In genomic region chr18:35291166-35291565, GRCh38 we compare ENCODE assay signal across 8 cellular contexts. TPM values are rescaled to one million over a fixed set of nuclear protein-coding genes. Genes with fewer than 3 reads are reported as not detected.
A peak's percentile ranks its signal among the peaks of the same experiment; 100 is the strongest.
DNase-seq lines count a peak whose midpoint lies in the region; FAIRE-seq and TF ChIP-seq lines count a peak whose summit lies in the region.

No MANE protein-coding gene starts in this region.

- H3K4me3 ChIP-seq in AG04450 (ENCODE audit: low read depth, low read length): peak overlapping the region; percentile 89
- peak overlapping the region; percentile 90 for H3K4me3 ChIP-seq in HUES64 (ENCODE audit: low read length)
- H3K4me3 ChIP-seq in bronchial epithelial cell (ENCODE audit: low read depth, low read length): peak overlapping the region; percentile 67
- peak overlapping the region; percentile 82 to 99 for H3K4me3 ChIP-seq in muscle layer of duodenum (ENCODE audit: low read depth in 1 of 2, low read length in 2 of 2)

- peaks cover 3% of the 10 kb centered on the region for H3K9me3 ChIP-seq in AG04450 (ENCODE audit: control insufficient read depth, insufficient read depth, low read length)
- peaks cover 19% of the 10 kb centered on the region for H3K9me3 ChIP-seq in HUES64 (ENCODE audit: insufficient read depth, low read depth, low read length)
- no peaks in the 10 kb centered on the region for H3K9me3 ChIP-seq in muscle layer of duodenum (ENCODE audit: control insufficient read depth in 1 of 2, low read length in 2 of 2)

- H3K27me3 ChIP-seq in AG04450 (ENCODE audit: control insufficient read depth, insufficient read depth, low read length) (no peaks in the 10 kb centered on the region), HUES64 (ENCODE audit: insufficient read depth, low read length) (no peaks in the 10 kb centered on the region), bronchial epithelial cell (ENCODE audit: control insufficient read depth, insufficient read depth, low read length) (no peaks in the 10 kb centered on the region), muscle layer of duodenum (ENCODE audit: low read depth, low read length) (no peaks in the 10 kb centered on the region)

- TF ChIP-seq CTCF in AG04450 (IDR thresholded peaks at IDR 0.05; ENCODE audit: low read depth, low read length) (no peak), bronchial epithelial cell (IDR thresholded peaks at IDR 0.05; ENCODE audit: insufficient read depth, low read length, severe bottlenecking) (no peak)

- CTCF ChIA-PET in AG04450 (lab: Charles Lee): no interaction called here

- no peaks in the 10 kb centered on the region for H3K4me1 ChIP-seq in HUES64 (ENCODE audit: insufficient read depth, low read length)
- peaks cover 10 to 14% of the 10 kb centered on the region in 2 donors for H3K4me1 ChIP-seq in muscle layer of duodenum (ENCODE audit: control insufficient read depth in 1 of 2, insufficient read depth in 2 of 2, low read length in 2 of 2)

- H3K27ac ChIP-seq in AG04450 (ENCODE audit: low read depth, low read length) (no peak overlapping the region), HUES64 (ENCODE audit: low read depth, low read length) (no peak overlapping the region), muscle layer of duodenum (ENCODE audit: low read length) (no peak overlapping the region)

- no peak for FAIRE-seq in bronchial epithelial cell (lab: Jason Lieb, UNC)

- peak overlapping the region; percentile 90; the same call in 1 of the 2 replicates for H3K9ac ChIP-seq in HUES64 (ENCODE audit: low read depth, low read length)

- peaks cover 22% of the 10 kb centered on the region for H3K36me3 ChIP-seq in HUES64 (ENCODE audit: insufficient read depth, low read length)
- peaks cover 5% of the 10 kb centered on the region for H3K36me3 ChIP-seq in bronchial epithelial cell (ENCODE audit: control insufficient read depth, insufficient read depth, low read length)
- H3K36me3 ChIP-seq in muscle layer of duodenum (ENCODE audit: control insufficient read depth in 1 of 2, insufficient read depth in 2 of 2, low read length in 2 of 2): peaks cover 11 to 23% of the 10 kb centered on the region in 2 donors

- WGBS in HUES64: 96% methylated on average over 2 of the region's 2 CpGs

- POLR2A ChIA-PET in AG04450 (lab: Yijun Ruan, JAX): no interaction called here

- DNase-seq in AG04450 (ENCODE audit: low read depth, low spot score) (no peak), bronchial epithelial cell (ENCODE audit: low read depth) (no peak), NCI-H1092 treated with DMSO at 0.1 percent for 48 hours (lab: John Stamatoyannopoulos, UW) (no peak), NCI-H510A (lab: John Stamatoyannopoulos, UW) (no peak), NCI-H526 (lab: John Stamatoyannopoulos, UW) (no peak), NCI-H524 treated with DMSO at 0.1 percent for 48 hours (lab: John Stamatoyannopoulos, UW) (no peak)

RNA-seq across cellular contexts. Expression of gene ZSCAN30, which starts 1.1 kb away (rescaled TPM):
- 14.4 and 14.5 TPM in 2 replicates for polyA plus RNA-seq in AG04450 (2011; rRNA removed)
- 14.2 and 19.5 TPM in 2 replicates for polyA minus RNA-seq in AG04450 (2011; rRNA and poly(A)+ RNA removed)
- polyA plus RNA-seq in HUES64 (2013, experiment 1 of 2): 5.4 TPM
- 6.9 TPM for polyA plus RNA-seq in HUES64 (2013, experiment 2 of 2)
- 10.0 and 16.5 TPM in 2 replicates for total RNA-seq in bronchial epithelial cell

RNA-seq across cellular contexts. Expression of gene ZNF397, which starts 50.3 kb away (rescaled TPM):
- 9.7 and 11.0 TPM in 2 replicates for polyA plus RNA-seq in AG04450 (2011; rRNA removed)
- 13.5 and 15.1 TPM in 2 replicates for polyA minus RNA-seq in AG04450 (2011; rRNA and poly(A)+ RNA removed)
- polyA plus RNA-seq in HUES64 (2013, experiment 1 of 2): 20.8 TPM
- 20.6 TPM for polyA plus RNA-seq in HUES64 (2013, experiment 2 of 2)
- 12.4 and 15.0 TPM in 2 replicates for total RNA-seq in bronchial epithelial cell

RNA-seq across cellular contexts. Expression of gene ZNF24, which starts 53.1 kb away (rescaled TPM):
- polyA plus RNA-seq in AG04450 (2011; rRNA removed): 18.4 and 25.7 TPM in 2 replicates
- polyA minus RNA-seq in AG04450 (2011; rRNA and poly(A)+ RNA removed): 29.0 and 34.7 TPM in 2 replicates
- polyA plus RNA-seq in HUES64 (2013, experiment 1 of 2): 31.7 TPM
- polyA plus RNA-seq in HUES64 (2013, experiment 2 of 2): 35.8 TPM
- 28.5 and 32.9 TPM in 2 replicates for total RNA-seq in bronchial epithelial cell
